Comparison of ENCODE assay signal across 28 cellular contexts in genomic region chr4:133394971-133395627, GRCh38.
"Had no signal": no experiment of that assay in that cellular context is flagged by ENCODE, and none has a peak within 500 bp of the region (broad histone marks: within the 10 kb centered on the region; RNA-seq: fewer than 3 reads in every experiment).

No MANE protein-coding gene starts in this region.

- H3K36me3 Mint-ChIP-seq: mesothelial cell of epicardium; naive B cell; natural killer cell treated with Interleukin-12 subunit alpha and Interleukin-12 subunit beta and Interleukin-15 and Interleukin-18, amount 100 ng/mL, for 72 hours; neural progenitor cell; stimulated activated naive B cell treated with anti-CD40 and anti-IgM and Interleukin-4, amounts not matched to agents 10 μg/mL and 1 μg/mL and 100 μg/mL, for 72 hours had no signal

- H3K27me3 ChIP-seq: colonic mucosa, gastrocnemius medialis, neural progenitor cell, pancreas, right lobe of liver, suprapubic skin, transverse colon had no signal

- H3K36me3 ChIP-seq: colonic mucosa, gastrocnemius medialis, neural progenitor cell, pancreas, right lobe of liver, suprapubic skin, transverse colon had no signal

- ATAC-seq: esophagus mucosa; gastrocnemius medialis; left lobe of liver; mucosa of descending colon; natural killer cell treated with Interleukin-12 subunit alpha and Interleukin-12 subunit beta and Interleukin-15 and Interleukin-18, amount 100 ng/mL, for 72 hours; pancreas; stimulated activated naive B cell treated with anti-CD40 and anti-IgM and Interleukin-4, amounts not matched to agents 10 μg/mL and 1 μg/mL and 100 μg/mL, for 72 hours had no signal

- DNase-seq: colonic mucosa; effector CD8-positive, alpha-beta T cell; endodermal cell; foreskin fibroblast; gastrocnemius medialis; head of caudate nucleus; mesenchymal stem cell; mucosa of descending colon; naive B cell; nucleus accumbens; right lobe of liver; small intestine; stimulated activated CD4-positive, alpha-beta T cell treated with anti-CD3 and anti-CD28 coated beads, Interleukin-12 subunit alpha, Interleukin-12 subunit beta, amount 100 ng/mL, for 4 hours; stimulated activated CD4-positive, alpha-beta T cell treated with anti-CD3 and anti-CD28 coated beads, Interleukin-1b, Interleukin-23, amount 100 ng/mL, for 48 hours; stimulated activated CD4-positive, alpha-beta T cell treated with anti-CD3 and anti-CD28 coated beads, Interleukin-4, amount 100 ng/mL, for 24 hours; stimulated activated naive B cell treated with anti-CD40 and anti-IgM and Interleukin-4, amounts not matched to agents 10 μg/mL and 1 μg/mL and 100 μg/mL, for 72 hours; transverse colon had no signal

- H3K4me1 Mint-ChIP-seq: naive B cell; stimulated activated naive B cell treated with anti-CD40 and anti-IgM and Interleukin-4, amounts not matched to agents 10 μg/mL and 1 μg/mL and 100 μg/mL, for 72 hours had no signal

- H3K4me1 ChIP-seq: colonic mucosa, gastrocnemius medialis, pancreas, right lobe of liver, suprapubic skin, transverse colon had no signal

- H3K4me3 Mint-ChIP-seq: dendritic cell treated with granulocyte-macrophage colony-stimulating factor and Interleukin-4, amounts not matched to agents 40 ng/mL and 50 ng/mL, for 4 days; endodermal cell; mesothelial cell of epicardium; naive B cell; natural killer cell treated with Interleukin-12 subunit alpha and Interleukin-12 subunit beta and Interleukin-15 and Interleukin-18, amount 100 ng/mL, for 72 hours; neural progenitor cell; stimulated activated naive B cell treated with anti-CD40 and anti-IgM and Interleukin-4, amounts not matched to agents 10 μg/mL and 1 μg/mL and 100 μg/mL, for 72 hours; stimulated activated naive CD8-positive, alpha-beta T cell treated with anti-CD3 and anti-CD28 coated beads, Interleukin-15, Interleukin-2, amounts not matched to agents 100 ng/mL and 50 ng/mL, for 24 hours had no signal

- H3K27ac Mint-ChIP-seq: dendritic cell treated with granulocyte-macrophage colony-stimulating factor and Interleukin-4, amounts not matched to agents 40 ng/mL and 50 ng/mL, for 4 days; mesothelial cell of epicardium; naive B cell; natural killer cell treated with Interleukin-12 subunit alpha and Interleukin-12 subunit beta and Interleukin-15 and Interleukin-18, amount 100 ng/mL, for 72 hours; neural progenitor cell; progenitor cell of endocrine pancreas; stimulated activated naive B cell treated with anti-CD40 and anti-IgM and Interleukin-4, amounts not matched to agents 10 μg/mL and 1 μg/mL and 100 μg/mL, for 72 hours; stimulated activated naive CD8-positive, alpha-beta T cell treated with anti-CD3 and anti-CD28 coated beads, Interleukin-15, Interleukin-2, amounts not matched to agents 100 ng/mL and 50 ng/mL, for 24 hours had no signal

- H3K9me3 ChIP-seq: colonic mucosa, gastrocnemius medialis, mucosa of descending colon, pancreas, right lobe of liver, suprapubic skin, transverse colon had no signal

- H3K27me3 Mint-ChIP-seq: dendritic cell treated with granulocyte-macrophage colony-stimulating factor and Interleukin-4, amounts not matched to agents 40 ng/mL and 50 ng/mL, for 4 days; naive B cell; natural killer cell treated with Interleukin-12 subunit alpha and Interleukin-12 subunit beta and Interleukin-15 and Interleukin-18, amount 100 ng/mL, for 72 hours; progenitor cell of endocrine pancreas; stimulated activated naive B cell treated with anti-CD40 and anti-IgM and Interleukin-4, amounts not matched to agents 10 μg/mL and 1 μg/mL and 100 μg/mL, for 72 hours; stimulated activated naive CD8-positive, alpha-beta T cell treated with anti-CD3 and anti-CD28 coated beads, Interleukin-15, Interleukin-2, amounts not matched to agents 100 ng/mL and 50 ng/mL, for 24 hours had no signal

- H3K4me3 ChIP-seq: colonic mucosa, gastrocnemius medialis, mucosa of descending colon, neural progenitor cell, pancreas, right lobe of liver, suprapubic skin, transverse colon had no signal

- H3K27ac ChIP-seq: colonic mucosa, epithelial cell of prostate, gastrocnemius medialis, neural progenitor cell, pancreas, right lobe of liver, suprapubic skin, transverse colon had no signal

- H3K9me3 Mint-ChIP-seq: dendritic cell treated with granulocyte-macrophage colony-stimulating factor and Interleukin-4, amounts not matched to agents 40 ng/mL and 50 ng/mL, for 4 days; endodermal cell; neural progenitor cell; stimulated activated naive CD8-positive, alpha-beta T cell treated with anti-CD3 and anti-CD28 coated beads, Interleukin-15, Interleukin-2, amounts not matched to agents 100 ng/mL and 50 ng/mL, for 24 hours had no signal
